Comparison of ENCODE assay signal across 8 cellular contexts in genomic region chr4:56757270-56757746, GRCh38.
A peak's percentile ranks its signal among the peaks of the same experiment; 100 is the strongest.
DNase-seq lines count a peak whose midpoint lies in the region; ATAC-seq, FAIRE-seq and TF ChIP-seq lines count a peak whose summit lies in the region.

No MANE protein-coding gene starts in this region.

- no peak overlapping the region for H4K8ac ChIP-seq in mesendoderm (ENCODE audit: low read depth, low read length)

- H3K4me3 Mint-ChIP-seq in HFFc6, result peak overlapping the region; percentile 81

- DNase-seq in HFFc6, result peak; percentile 59
- DNase-seq in NCI-H226, result peak; percentile 18
- peak; percentile 28 for DNase-seq in amniotic stem cell (lab: John Stamatoyannopoulos, UW)
- DNase-seq in mesendoderm, result peak; percentile 68
- DNase-seq in KG1 (lab: John Stamatoyannopoulos, UW), result no peak
- DNase-seq in NCI-H2081 treated with DMSO at 0.1 percent for 48 hours (lab: John Stamatoyannopoulos, UW), result no peak
- no peak for DNase-seq in HTR-8/SVneo (ENCODE audit: insufficient read length, low spot score)

- H3K27me3 Mint-ChIP-seq in HFFc6 (ENCODE audit: insufficient read depth), result peaks cover 3% of the 10 kb centered on the region

- peak; percentile 42 for ATAC-seq in GM18511 (IDR thresholded peaks at IDR 0.05; ENCODE audit: unreplicated experiment)

- H3K4me2 ChIP-seq in mesendoderm (ENCODE audit: low read length), result no peak overlapping the region

- no peaks in the 10 kb centered on the region for H3K9me3 Mint-ChIP-seq in HFFc6

- FAIRE-seq in HTR-8/SVneo (lab: Jason Lieb, UNC), result no peak

- H3K23ac ChIP-seq in mesendoderm (ENCODE audit: low read length), result no peak overlapping the region

- TF ChIP-seq CTCF in HFFc6 (IDR thresholded peaks at IDR 0.05), result no peak

- H3K79me1 ChIP-seq in mesendoderm (ENCODE audit: low read length), result no peaks in the 10 kb centered on the region

- no peak overlapping the region for H4K5ac ChIP-seq in mesendoderm (ENCODE audit: low read length)

- peak overlapping the region; percentile 20 for H3K18ac ChIP-seq in mesendoderm (ENCODE audit: low read length)

- no peaks in the 10 kb centered on the region for H3K36me3 Mint-ChIP-seq in HFFc6 (ENCODE audit: low read depth)

- WGBS in mesendoderm (ENCODE audit: extremely low coverage, insufficient coverage, low lambda C conversion rate), result no CpG with 5 or more reads among the region's 5 CpGs

- no peak overlapping the region for H2BK15ac ChIP-seq in mesendoderm (replicated peaks; ENCODE audit: low read depth)

- no peaks in the 10 kb centered on the region for H3K79me2 ChIP-seq in mesendoderm (ENCODE audit: control insufficient read depth, insufficient read depth, low read length)

- no peaks in the 10 kb centered on the region for H3K27me3 ChIP-seq in mesendoderm (ENCODE audit: insufficient read depth, low read length, poor library complexity)

- no peak overlapping the region for H3K4ac ChIP-seq in mesendoderm (ENCODE audit: low read depth, low read length)

- peak overlapping the region; percentile 16 for H3K9ac ChIP-seq in mesendoderm (ENCODE audit: low read length)

- peaks cover 4% of the 10 kb centered on the region for H3K4me1 ChIP-seq in mesendoderm (ENCODE audit: control insufficient read depth, low read depth, low read length)

- H2AK5ac ChIP-seq in mesendoderm (ENCODE audit: low read length), result no peak overlapping the region

- peaks cover 39% of the 10 kb centered on the region for H3K4me1 Mint-ChIP-seq in HFFc6 (ENCODE audit: low read depth)

- no peak overlapping the region for H2BK5ac ChIP-seq in mesendoderm (ENCODE audit: low read length)

- H3K27ac Mint-ChIP-seq in HFFc6, result peak overlapping the region; percentile 93

- H3K4me3 ChIP-seq in mesendoderm (ENCODE audit: low read length), result no peak overlapping the region

- no peak overlapping the region for H2BK120ac ChIP-seq in mesendoderm (ENCODE audit: low read depth, low read length)

- H3K56ac ChIP-seq in mesendoderm (ENCODE audit: low read length), result no peak overlapping the region

- H3K27ac ChIP-seq in mesendoderm (ENCODE audit: low read depth, low read length), result no peak overlapping the region

- no peaks in the 10 kb centered on the region for H3K36me3 ChIP-seq in mesendoderm (ENCODE audit: control insufficient read depth, insufficient read depth, low read length)

Comparison
In these comparisons a context has a peak if more than half of its experiments do, and no peak if none do; other contexts are left out.
1. DNase-seq: peak in HFFc6 (single experiment), NCI-H226 (single experiment), amniotic stem cell (single experiment) and mesendoderm (single experiment); none in KG1 (single experiment), NCI-H2081 treated with DMSO at 0.1 percent for 48 hours (single experiment) and HTR-8/SVneo (single experiment).